In genomic region chr7:139035588-139036353, GRCh38 we compare ENCODE assay signal across 1 cellular context.
TF ChIP-seq lines count a peak whose summit lies in the region.

A gene with protein sequence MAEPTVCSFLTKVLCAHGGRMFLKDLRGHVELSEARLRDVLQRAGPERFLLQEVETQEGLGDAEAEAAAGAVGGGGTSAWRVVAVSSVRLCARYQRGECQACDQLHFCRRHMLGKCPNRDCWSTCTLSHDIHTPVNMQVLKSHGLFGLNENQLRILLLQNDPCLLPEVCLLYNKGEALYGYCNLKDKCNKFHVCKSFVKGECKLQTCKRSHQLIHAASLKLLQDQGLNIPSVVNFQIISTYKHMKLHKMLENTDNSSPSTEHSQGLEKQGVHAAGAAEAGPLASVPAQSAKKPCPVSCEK (minus strand): TSS chr7:139036042. CDS start chr7:139036017, 25 bp downstream.

TF ChIP-seq in HepG2, 621 proteins besides CTCF, POLR2A, EP300 and RAD21 (continued from another document and continues in another):
- no peak for TF ChIP-seq ZNF407 (CRISPR knock-in tag; IDR thresholded peaks at IDR 0.05; ENCODE audit: not compliant biosample characterization)
- TF ChIP-seq, protein P1, sequence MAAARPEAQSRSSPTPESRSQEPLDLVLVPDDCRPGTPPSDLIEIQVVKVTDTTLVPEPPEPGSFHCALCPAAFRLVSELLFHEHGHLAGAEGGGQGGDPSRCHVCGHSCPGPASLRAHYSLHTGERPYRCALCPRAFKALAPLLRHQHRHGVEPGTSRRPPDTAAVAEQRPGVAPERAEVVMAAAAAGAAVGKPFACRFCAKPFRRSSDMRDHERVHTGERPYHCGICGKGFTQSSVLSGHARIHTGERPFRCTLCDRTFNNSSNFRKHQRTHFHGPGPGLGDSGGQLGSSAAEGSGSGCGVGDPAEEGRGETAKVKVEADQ (CRISPR knock-in tag; IDR thresholded peaks at IDR 0.05; ENCODE audit: borderline replicate concordance) = no peak; the same call in 1 of the 2 replicates
- TF ChIP-seq NFIB (CRISPR knock-in tag; IDR thresholded peaks at IDR 0.05; ENCODE audit: borderline replicate concordance) = no peak
- TF ChIP-seq AHR (CRISPR knock-in tag; IDR thresholded peaks at IDR 0.05) = no peak
- TF ChIP-seq ZBTB20 (CRISPR knock-in tag; IDR thresholded peaks at IDR 0.05; ENCODE audit: borderline replicate concordance, low read depth) = no peak
- TF ChIP-seq RFXANK (CRISPR knock-in tag; IDR thresholded peaks at IDR 0.05) = no peak
- TF ChIP-seq, protein P2, sequence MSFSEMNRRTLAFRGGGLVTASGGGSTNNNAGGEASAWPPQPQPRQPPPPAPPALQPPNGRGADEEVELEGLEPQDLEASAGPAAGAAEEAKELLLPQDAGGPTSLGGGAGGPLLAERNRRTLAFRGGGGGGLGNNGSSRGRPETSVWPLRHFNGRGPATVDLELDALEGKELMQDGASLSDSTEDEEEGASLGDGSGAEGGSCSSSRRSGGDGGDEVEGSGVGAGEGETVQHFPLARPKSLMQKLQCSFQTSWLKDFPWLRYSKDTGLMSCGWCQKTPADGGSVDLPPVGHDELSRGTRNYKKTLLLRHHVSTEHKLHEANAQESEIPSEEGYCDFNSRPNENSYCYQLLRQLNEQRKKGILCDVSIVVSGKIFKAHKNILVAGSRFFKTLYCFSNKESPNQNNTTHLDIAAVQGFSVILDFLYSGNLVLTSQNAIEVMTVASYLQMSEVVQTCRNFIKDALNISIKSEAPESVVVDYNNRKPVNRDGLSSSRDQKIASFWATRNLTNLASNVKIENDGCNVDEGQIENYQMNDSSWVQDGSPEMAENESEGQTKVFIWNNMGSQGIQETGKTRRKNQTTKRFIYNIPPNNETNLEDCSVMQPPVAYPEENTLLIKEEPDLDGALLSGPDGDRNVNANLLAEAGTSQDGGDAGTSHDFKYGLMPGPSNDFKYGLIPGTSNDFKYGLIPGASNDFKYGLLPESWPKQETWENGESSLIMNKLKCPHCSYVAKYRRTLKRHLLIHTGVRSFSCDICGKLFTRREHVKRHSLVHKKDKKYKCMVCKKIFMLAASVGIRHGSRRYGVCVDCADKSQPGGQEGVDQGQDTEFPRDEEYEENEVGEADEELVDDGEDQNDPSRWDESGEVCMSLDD (CRISPR knock-in tag; IDR thresholded peaks at IDR 0.05; ENCODE audit: borderline replicate concordance) = no peak
- peak; percentile 52 for TF ChIP-seq ZNF441 (CRISPR knock-in tag; IDR thresholded peaks at IDR 0.05; ENCODE audit: borderline replicate concordance)
- no peak for TF ChIP-seq ZNF234 (CRISPR knock-in tag; conservative IDR thresholded peaks at IDR 0.05)
- TF ChIP-seq GFI1 (CRISPR knock-in tag; IDR thresholded peaks at IDR 0.05; ENCODE audit: borderline replicate concordance) = no peak
- TF ChIP-seq, protein P3, sequence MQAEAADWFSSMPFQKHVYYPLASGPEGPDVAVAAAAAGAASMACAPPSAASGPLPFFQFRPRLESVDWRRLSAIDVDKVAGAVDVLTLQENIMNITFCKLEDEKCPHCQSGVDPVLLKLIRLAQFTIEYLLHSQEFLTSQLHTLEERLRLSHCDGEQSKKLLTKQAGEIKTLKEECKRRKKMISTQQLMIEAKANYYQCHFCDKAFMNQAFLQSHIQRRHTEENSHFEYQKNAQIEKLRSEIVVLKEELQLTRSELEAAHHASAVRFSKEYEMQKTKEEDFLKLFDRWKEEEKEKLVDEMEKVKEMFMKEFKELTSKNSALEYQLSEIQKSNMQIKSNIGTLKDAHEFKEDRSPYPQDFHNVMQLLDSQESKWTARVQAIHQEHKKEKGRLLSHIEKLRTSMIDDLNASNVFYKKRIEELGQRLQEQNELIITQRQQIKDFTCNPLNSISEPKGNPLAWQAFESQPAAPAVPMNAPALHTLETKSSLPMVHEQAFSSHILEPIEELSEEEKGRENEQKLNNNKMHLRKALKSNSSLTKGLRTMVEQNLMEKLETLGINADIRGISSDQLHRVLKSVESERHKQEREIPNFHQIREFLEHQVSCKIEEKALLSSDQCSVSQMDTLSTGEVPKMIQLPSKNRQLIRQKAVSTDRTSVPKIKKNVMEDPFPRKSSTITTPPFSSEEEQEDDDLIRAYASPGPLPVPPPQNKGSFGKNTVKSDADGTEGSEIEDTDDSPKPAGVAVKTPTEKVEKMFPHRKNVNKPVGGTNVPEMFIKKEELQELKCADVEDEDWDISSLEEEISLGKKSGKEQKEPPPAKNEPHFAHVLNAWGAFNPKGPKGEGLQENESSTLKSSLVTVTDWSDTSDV (CRISPR knock-in tag; IDR thresholded peaks at IDR 0.05) = 0 out of 2 replicates have a peak, but pooled peaks have one; percentile 44
- TF ChIP-seq ZNF503 (CRISPR knock-in tag; IDR thresholded peaks at IDR 0.05) = no peak
- TF ChIP-seq, protein P4, sequence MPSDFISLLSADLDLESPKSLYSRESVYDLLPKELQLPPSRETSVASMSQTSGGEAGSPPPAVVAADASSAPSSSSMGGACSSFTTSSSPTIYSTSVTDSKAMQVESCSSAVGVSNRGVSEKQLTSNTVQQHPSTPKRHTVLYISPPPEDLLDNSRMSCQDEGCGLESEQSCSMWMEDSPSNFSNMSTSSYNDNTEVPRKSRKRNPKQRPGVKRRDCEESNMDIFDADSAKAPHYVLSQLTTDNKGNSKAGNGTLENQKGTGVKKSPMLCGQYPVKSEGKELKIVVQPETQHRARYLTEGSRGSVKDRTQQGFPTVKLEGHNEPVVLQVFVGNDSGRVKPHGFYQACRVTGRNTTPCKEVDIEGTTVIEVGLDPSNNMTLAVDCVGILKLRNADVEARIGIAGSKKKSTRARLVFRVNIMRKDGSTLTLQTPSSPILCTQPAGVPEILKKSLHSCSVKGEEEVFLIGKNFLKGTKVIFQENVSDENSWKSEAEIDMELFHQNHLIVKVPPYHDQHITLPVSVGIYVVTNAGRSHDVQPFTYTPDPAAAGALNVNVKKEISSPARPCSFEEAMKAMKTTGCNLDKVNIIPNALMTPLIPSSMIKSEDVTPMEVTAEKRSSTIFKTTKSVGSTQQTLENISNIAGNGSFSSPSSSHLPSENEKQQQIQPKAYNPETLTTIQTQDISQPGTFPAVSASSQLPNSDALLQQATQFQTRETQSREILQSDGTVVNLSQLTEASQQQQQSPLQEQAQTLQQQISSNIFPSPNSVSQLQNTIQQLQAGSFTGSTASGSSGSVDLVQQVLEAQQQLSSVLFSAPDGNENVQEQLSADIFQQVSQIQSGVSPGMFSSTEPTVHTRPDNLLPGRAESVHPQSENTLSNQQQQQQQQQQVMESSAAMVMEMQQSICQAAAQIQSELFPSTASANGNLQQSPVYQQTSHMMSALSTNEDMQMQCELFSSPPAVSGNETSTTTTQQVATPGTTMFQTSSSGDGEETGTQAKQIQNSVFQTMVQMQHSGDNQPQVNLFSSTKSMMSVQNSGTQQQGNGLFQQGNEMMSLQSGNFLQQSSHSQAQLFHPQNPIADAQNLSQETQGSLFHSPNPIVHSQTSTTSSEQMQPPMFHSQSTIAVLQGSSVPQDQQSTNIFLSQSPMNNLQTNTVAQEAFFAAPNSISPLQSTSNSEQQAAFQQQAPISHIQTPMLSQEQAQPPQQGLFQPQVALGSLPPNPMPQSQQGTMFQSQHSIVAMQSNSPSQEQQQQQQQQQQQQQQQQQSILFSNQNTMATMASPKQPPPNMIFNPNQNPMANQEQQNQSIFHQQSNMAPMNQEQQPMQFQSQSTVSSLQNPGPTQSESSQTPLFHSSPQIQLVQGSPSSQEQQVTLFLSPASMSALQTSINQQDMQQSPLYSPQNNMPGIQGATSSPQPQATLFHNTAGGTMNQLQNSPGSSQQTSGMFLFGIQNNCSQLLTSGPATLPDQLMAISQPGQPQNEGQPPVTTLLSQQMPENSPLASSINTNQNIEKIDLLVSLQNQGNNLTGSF (CRISPR knock-in tag; IDR thresholded peaks at IDR 0.05) = peak; percentile 16; the same call in 1 of the 2 replicates
- no peak; the same call in 1 of the 2 replicates for TF ChIP-seq ZNF558 (CRISPR knock-in tag; IDR thresholded peaks at IDR 0.05; ENCODE audit: borderline replicate concordance)
- peak; percentile 80; the same call in 1 of the 2 replicates for TF ChIP-seq ZNF704 (CRISPR knock-in tag; IDR thresholded peaks at IDR 0.05; ENCODE audit: borderline replicate concordance)
- TF ChIP-seq, protein P5, sequence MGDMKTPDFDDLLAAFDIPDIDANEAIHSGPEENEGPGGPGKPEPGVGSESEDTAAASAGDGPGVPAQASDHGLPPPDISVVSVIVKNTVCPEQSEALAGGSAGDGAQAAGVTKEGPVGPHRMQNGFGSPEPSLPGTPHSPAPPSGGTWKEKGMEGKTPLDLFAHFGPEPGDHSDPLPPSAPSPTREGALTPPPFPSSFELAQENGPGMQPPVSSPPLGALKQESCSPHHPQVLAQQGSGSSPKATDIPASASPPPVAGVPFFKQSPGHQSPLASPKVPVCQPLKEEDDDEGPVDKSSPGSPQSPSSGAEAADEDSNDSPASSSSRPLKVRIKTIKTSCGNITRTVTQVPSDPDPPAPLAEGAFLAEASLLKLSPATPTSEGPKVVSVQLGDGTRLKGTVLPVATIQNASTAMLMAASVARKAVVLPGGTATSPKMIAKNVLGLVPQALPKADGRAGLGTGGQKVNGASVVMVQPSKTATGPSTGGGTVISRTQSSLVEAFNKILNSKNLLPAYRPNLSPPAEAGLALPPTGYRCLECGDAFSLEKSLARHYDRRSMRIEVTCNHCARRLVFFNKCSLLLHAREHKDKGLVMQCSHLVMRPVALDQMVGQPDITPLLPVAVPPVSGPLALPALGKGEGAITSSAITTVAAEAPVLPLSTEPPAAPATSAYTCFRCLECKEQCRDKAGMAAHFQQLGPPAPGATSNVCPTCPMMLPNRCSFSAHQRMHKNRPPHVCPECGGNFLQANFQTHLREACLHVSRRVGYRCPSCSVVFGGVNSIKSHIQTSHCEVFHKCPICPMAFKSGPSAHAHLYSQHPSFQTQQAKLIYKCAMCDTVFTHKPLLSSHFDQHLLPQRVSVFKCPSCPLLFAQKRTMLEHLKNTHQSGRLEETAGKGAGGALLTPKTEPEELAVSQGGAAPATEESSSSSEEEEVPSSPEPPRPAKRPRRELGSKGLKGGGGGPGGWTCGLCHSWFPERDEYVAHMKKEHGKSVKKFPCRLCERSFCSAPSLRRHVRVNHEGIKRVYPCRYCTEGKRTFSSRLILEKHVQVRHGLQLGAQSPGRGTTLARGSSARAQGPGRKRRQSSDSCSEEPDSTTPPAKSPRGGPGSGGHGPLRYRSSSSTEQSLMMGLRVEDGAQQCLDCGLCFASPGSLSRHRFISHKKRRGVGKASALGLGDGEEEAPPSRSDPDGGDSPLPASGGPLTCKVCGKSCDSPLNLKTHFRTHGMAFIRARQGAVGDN (CRISPR knock-in tag; IDR thresholded peaks at IDR 0.05) = peak; percentile 94
